Comparison of ENCODE assay signal across 8 cellular contexts in the genomic region with DNA sequence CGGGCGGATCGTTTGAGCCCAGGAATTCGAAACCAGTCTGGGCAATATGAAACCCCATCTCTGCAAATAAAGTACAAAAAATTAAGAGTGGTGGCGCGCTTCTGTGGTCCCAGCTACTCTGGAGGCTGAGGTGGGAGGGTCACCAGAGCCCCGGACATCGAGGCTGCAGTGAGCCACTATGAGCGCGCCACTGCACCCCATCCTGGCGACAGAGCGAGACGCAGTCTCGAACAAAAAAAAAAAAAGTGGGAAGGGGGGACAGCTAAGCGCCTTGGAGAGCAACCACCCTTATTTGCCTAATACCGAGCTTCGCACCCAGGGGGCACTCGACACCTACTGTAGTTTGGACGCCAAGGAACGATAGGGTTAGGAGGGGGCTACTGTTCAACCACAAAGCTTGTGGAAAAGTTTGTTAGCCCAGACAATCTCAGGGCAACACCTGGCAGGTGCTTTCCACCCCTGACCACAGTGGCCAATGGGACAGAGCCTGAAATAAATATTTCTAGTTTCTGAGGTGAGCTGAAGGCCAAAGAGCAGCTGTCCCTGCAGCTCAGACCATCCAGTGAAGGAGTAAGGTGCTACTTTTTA. TPM values are rescaled to one million over a fixed set of nuclear protein-coding genes. Genes with fewer than 3 reads are reported as not detected.
DNase-seq lines count a peak whose midpoint lies in the region; ATAC-seq and TF ChIP-seq lines count a peak whose summit lies in the region.

No MANE protein-coding gene starts in this region.

- peak overlapping the region; percentile 44 for H3K4ac ChIP-seq in trophoblast cell (ENCODE audit: low read depth, low read length)

- H3K36me3 ChIP-seq in heart right ventricle (peaks cover 0 to 79% (median 34%) of the 10 kb centered on the region in 9 donors), trophoblast cell (ENCODE audit: control insufficient read depth in 1 of 2, insufficient read depth in 2 of 2, low read length in 2 of 2) (peaks cover 32 to 51% of the 10 kb centered on the region in 2 experiments), aorta (ENCODE audit: control insufficient read depth in 1 of 2, insufficient read depth in 2 of 2, low read length in 1 of 2) (peaks cover 4 to 23% of the 10 kb centered on the region in 2 donors)

- H3K9ac ChIP-seq in trophoblast cell (ENCODE audit: low read length), result peak overlapping the region; percentile 96

- no peak overlapping the region for H2BK120ac ChIP-seq in trophoblast cell (ENCODE audit: insufficient read depth, low read length, poor library complexity)

- no peak overlapping the region for H3K14ac ChIP-seq in trophoblast cell (ENCODE audit: low read length)

- H3K27me3 ChIP-seq in heart right ventricle, result no peaks in the 10 kb centered on the region
- H3K27me3 ChIP-seq in trophoblast cell (ENCODE audit: insufficient read depth, low read length), result no peaks in the 10 kb centered on the region
- H3K27me3 ChIP-seq in aorta (ENCODE audit: control insufficient read depth in 1 of 2, insufficient read depth in 2 of 2, low read length in 1 of 2), result no peaks in the 10 kb centered on the region

- H2BK12ac ChIP-seq in trophoblast cell (ENCODE audit: low read length), result no peak overlapping the region

- no peak overlapping the region for H3K23ac ChIP-seq in trophoblast cell (ENCODE audit: low read length)

- peak; percentile 61 to 79 (median 70) for TF ChIP-seq CTCF in heart right ventricle (IDR thresholded peaks at IDR 0.05)

- 0 to 1% methylated on average over 20 of the region's 20 CpGs for whole genome bisulfite sequencing in heart right ventricle, 2 donors
- WGBS in trophoblast cell (ENCODE audit: extremely low coverage, insufficient coverage, insufficient read length), result no CpG with 5 or more reads among the region's 20 CpGs
- 0 to 1% methylated on average over 20 of the region's 20 CpGs for WGBS in aorta, 2 donors

- intact Hi-C loops in heart right ventricle (cut with DNase I) (loop anchor here in 9 of 10 donors (1.0 to 10.0 kb wide), 9 partner anchors 99 to 246 kb away; partner anchors contain the start of genes PLEKHH3 (in 3 of the 9), BECN1 (in 2 of the 9), CCR10 (in 2 of the 9) and CNTNAP1 (in 2 of the 9)), aorta (cut with DNase I) (loop anchor here in 1 of 2 donors (2.0 to 10.0 kb wide), 2 partner anchors 184 to 256 kb away; partner anchors contain the start of gene PSME3)

- peak overlapping the region; percentile 47 for H2AFZ ChIP-seq in trophoblast cell (ENCODE audit: insufficient read depth, low read length, poor library complexity)

- peak overlapping the region; percentile 95 for H4K8ac ChIP-seq in trophoblast cell (ENCODE audit: low read depth, low read length)

- H3K4me3 ChIP-seq in heart right ventricle (peak overlapping the region; percentile 48 to 86 (median 69)), trophoblast cell (ENCODE audit: low read depth, low read length) (peak overlapping the region; percentile 81), aorta (ENCODE audit: low read length in 2 of 2) (peak overlapping the region; percentile 39 to 93)

- H3K9me3 ChIP-seq in heart right ventricle (no peaks in the 10 kb centered on the region), trophoblast cell (ENCODE audit: insufficient read depth, low read depth, low read length) (no peaks in the 10 kb centered on the region), aorta (ENCODE audit: control insufficient read depth, low read length) (no peaks in the 10 kb centered on the region)

- H4K91ac ChIP-seq in trophoblast cell (ENCODE audit: low read depth, low read length), result peak overlapping the region; percentile 26

- peak; percentile 45 for ATAC-seq in HG02588 (IDR thresholded peaks at IDR 0.05; ENCODE audit: unreplicated experiment)
- ATAC-seq in heart right ventricle, result peak; percentile 65 to 90 (median 84)
- peak; percentile 84 for ATAC-seq in aorta (ENCODE audit: low FRiP score)

- H3K4me1 ChIP-seq in heart right ventricle (peaks cover 10 to 40% (median 23%) of the 10 kb centered on the region in 9 donors), trophoblast cell (ENCODE audit: control insufficient read depth in 1 of 2, insufficient read depth in 2 of 2, low read length in 2 of 2) (peaks cover 2 to 5% of the 10 kb centered on the region in 2 experiments), aorta (ENCODE audit: control insufficient read depth in 1 of 2, insufficient read depth in 2 of 2, low read length in 2 of 2) (no peaks in the 10 kb centered on the region)

- DNase-seq in GDM1 (lab: John Stamatoyannopoulos, UW) (peak; percentile 51), NCI-H1105 treated with DMSO at 0.1 percent for 48 hours (lab: John Stamatoyannopoulos, UW) (peak; percentile 74), SKM-1 treated with dmso at 0.1 percent for 144 hours (lab: John Stamatoyannopoulos, UW; ENCODE audit: unreplicated experiment) (peak; percentile 49), amniotic epithelial cell (ENCODE audit: low read depth) (peak; percentile 60), heart right ventricle (peak; percentile 67 to 75), trophoblast cell (peak; percentile 70 to 83), aorta (peak; percentile 75 to 92)

- H2BK5ac ChIP-seq in trophoblast cell (ENCODE audit: low read depth, low read length, poor library complexity), result no peak overlapping the region

- peak overlapping the region; percentile 25 for H3K18ac ChIP-seq in trophoblast cell (ENCODE audit: low read length)

- H4K12ac ChIP-seq in trophoblast cell (ENCODE audit: low read depth, low read length), result peak overlapping the region; percentile 16

- H3K27ac ChIP-seq in heart right ventricle (peak overlapping the region; percentile 33 to 96 (median 94)), trophoblast cell (ENCODE audit: low read depth, low read length) (no peak overlapping the region), aorta (ENCODE audit: low read depth in 1 of 2, low read length in 2 of 2) (peak overlapping the region in 1 of 2 donors; percentile 91)

- peaks cover 8% of the 10 kb centered on the region for H3K79me2 ChIP-seq in trophoblast cell (ENCODE audit: control insufficient read depth, insufficient read depth, low read length, poor library complexity)

- H3K79me1 ChIP-seq in trophoblast cell (ENCODE audit: low read length), result peaks cover 3% of the 10 kb centered on the region

- H2AK5ac ChIP-seq in trophoblast cell (ENCODE audit: low read length), result no peak overlapping the region

- peak overlapping the region; percentile 87 for H3K4me2 ChIP-seq in trophoblast cell (ENCODE audit: low read length)

RNA-seq across cellular contexts. Expression of gene PSMC3IP, which starts 0.8 kb away (rescaled TPM):
- 1 to 10 TPM; 1.1 to 3.1 (median 1.6) TPM for total RNA-seq in heart right ventricle
- 1 to 10 TPM; 2.9 TPM for polyA plus RNA-seq in heart right ventricle
- 15.2 and 16.2 TPM in 2 replicates for polyA plus RNA-seq in trophoblast cell (2013)
- 1 to 10 TPM; 3.9 to 5.2 TPM for total RNA-seq in aorta
- 10 to 100 TPM in 1 of 2 donors, 1 to 10 TPM in 1; 3.8 to 14.4 TPM for polyA plus RNA-seq in aorta

RNA-seq across cellular contexts. Expression of gene MLX, which starts 11.5 kb away (rescaled TPM):
- total RNA-seq in heart right ventricle (10 to 100 TPM; 45.7 to 87.2 (median 56.4) TPM), aorta (10 to 100 TPM; 31.9 to 34.2 TPM)
- polyA plus RNA-seq in heart right ventricle (10 to 100 TPM; 55.8 to 61.2 TPM), aorta (10 to 100 TPM; 33.8 to 38.6 TPM)
- 37.8 and 38.0 TPM in 2 replicates for polyA plus RNA-seq in trophoblast cell (2013)

RNA-seq across cellular contexts. Expression of gene COASY, which starts 16.4 kb away (rescaled TPM):
- total RNA-seq in heart right ventricle (10 to 100 TPM; 29.7 to 56.9 (median 32.9) TPM), aorta (10 to 100 TPM; 34.0 to 43.2 TPM)
- polyA plus RNA-seq in heart right ventricle (10 to 100 TPM; 46.8 to 50.8 TPM), aorta (10 to 100 TPM; 23.0 to 89.5 TPM)
- polyA plus RNA-seq in trophoblast cell (2013), result 136 and 137 TPM in 2 replicates

RNA-seq across cellular contexts. Expression of gene HSD17B1, which starts 25.7 kb away (rescaled TPM):
- 1 to 10 TPM in 2 of 10 donors, under 1 TPM in 8; 0.50 to 2.3 (median 0.78) TPM for total RNA-seq in heart right ventricle
- polyA plus RNA-seq in heart right ventricle, result 1 to 10 TPM; 2.2 to 2.6 TPM
- polyA plus RNA-seq in trophoblast cell (2013), result 41.8 and 44.5 TPM in 2 replicates
- total RNA-seq in aorta, result 1 to 10 TPM in 1 of 2 donors, under 1 TPM in 1; 0.62 to 1.3 TPM
- 1 to 10 TPM in 1 of 2 donors, under 1 TPM in 1; 0.50 to 7.6 TPM for polyA plus RNA-seq in aorta

RNA-seq across cellular contexts. Expression of gene RETREG3, which starts 30.8 kb away (rescaled TPM):
- total RNA-seq in heart right ventricle (10 to 100 TPM; 18.5 to 29.9 (median 25.2) TPM), aorta (10 to 100 TPM; 42.9 to 54.1 TPM)
- polyA plus RNA-seq in heart right ventricle (10 to 100 TPM in 1 of 2 donors, 1 to 10 TPM in 1; 9.8 to 16.1 TPM), aorta (10 to 100 TPM; 11.5 to 27.6 TPM)
- polyA plus RNA-seq in trophoblast cell (2013), result 36.8 and 39.1 TPM in 2 replicates
